Comparison of ENCODE assay signal across 8 cellular contexts in genomic region chr11:74929431-74930363, GRCh38. TPM values are rescaled to one million over a fixed set of nuclear protein-coding genes. Genes with fewer than 3 reads are reported as not detected.
DNase-seq lines count a peak whose midpoint lies in the region; ATAC-seq and TF ChIP-seq lines count a peak whose summit lies in the region.

No MANE protein-coding gene starts in this region.

- H3K9ac ChIP-seq in MM.1S (ENCODE audit: low read length): no peak overlapping the region; the same call in 1 of the 2 replicates

- peaks cover 14% of the 10 kb centered on the region for H3K36me3 Mint-ChIP-seq in activated T-helper 2 cell treated with anti-CD3 and anti-CD28 coated beads, Interferon-gamma antibody, Interleukin-2, Interleukin-4, amounts not matched to agents 10 μg/mL and 5 μg/mL and 100 μg/mL, durations not matched to agents 14 hours and 24 hours and 36 hours (ENCODE audit: low read depth)

- H3K36me3 ChIP-seq in MM.1S (replicated peaks; ENCODE audit: insufficient read depth, low read length) (no peaks in the 10 kb centered on the region), transverse colon (no peaks in the 10 kb centered on the region)

- H3K79me2 ChIP-seq in MM.1S (ENCODE audit: low read length): 0 out of 2 replicates have a peak, but pooled peaks cover 2% of the 10 kb centered on the region

- TF ChIP-seq EP300 in transverse colon (IDR thresholded peaks at IDR 0.05; ENCODE audit: low read depth): no peak

- no peaks in the 10 kb centered on the region; the same call in 1 of the 2 replicates for H3F3A ChIP-seq in MM.1S (ENCODE audit: insufficient read depth, low read length)

- DNase-seq in C1 segment of cervical spinal cord (lab: John Stamatoyannopoulos, UW): peak in 12 of 14 donors; percentile 2 to 50 (median 19)
- peak; percentile 92 for DNase-seq in MM.1S
- peak; percentile 88 for DNase-seq in RPMI8226
- peak; percentile 45 for DNase-seq in activated T-helper 2 cell treated with anti-CD3 and anti-CD28 coated beads, Interferon-gamma antibody, Interleukin-2, Interleukin-4, amounts not matched to agents 10 μg/mL and 5 μg/mL and 100 μg/mL, durations not matched to agents 14 hours and 24 hours and 36 hours (ENCODE audit: low spot score)
- peak; percentile 63 to 83 for DNase-seq in foreskin keratinocyte
- DNase-seq in omental fat pad (ENCODE audit: low spot score): peak; percentile 70
- DNase-seq in transverse colon: peak; percentile 67

- H3K4me1 Mint-ChIP-seq in activated T-helper 2 cell treated with anti-CD3 and anti-CD28 coated beads, Interferon-gamma antibody, Interleukin-2, Interleukin-4, amounts not matched to agents 10 μg/mL and 5 μg/mL and 100 μg/mL, durations not matched to agents 14 hours and 24 hours and 36 hours (ENCODE audit: low read depth): peaks cover 39% of the 10 kb centered on the region

- H3K4me1 ChIP-seq in MM.1S (ENCODE audit: low read length) (peaks cover 13% of the 10 kb centered on the region), foreskin keratinocyte (peaks cover 17% of the 10 kb centered on the region), transverse colon (no peaks in the 10 kb centered on the region)

- no peaks in the 10 kb centered on the region for H3K9me2 ChIP-seq in MM.1S (replicated peaks; ENCODE audit: insufficient read depth, low read length)

- in situ Hi-C loops in transverse colon (cut with MboI; ENCODE audit: low pct_ligation_motif_present in 1 of 4, low pct_unique_long_range_greater_than_20kb in 1 of 4, low sequenced_read_pairs in 3 of 4): loop anchor here in 3 of 4 donors (10.0 to 25.0 kb wide), 2 partner anchors 95 to 308 kb away; partner anchors contain the start of gene TPBGL (in 3 of the 3)

- TF ChIP-seq CTCF in MM.1S (IDR thresholded peaks at IDR 0.05; ENCODE audit: low read length) (peak; percentile 95), foreskin keratinocyte (conservative IDR thresholded peaks at IDR 0.05) (peak; percentile 93), omental fat pad (IDR thresholded peaks at IDR 0.05) (peak in 2 of 3 donors; percentile 55 to 60), transverse colon (IDR thresholded peaks at IDR 0.05) (peak; percentile 82 to 86 (median 85))

- no peaks in the 10 kb centered on the region for H3K27me3 ChIP-seq in MM.1S (replicated peaks; ENCODE audit: insufficient read depth, low read length)
- no peaks in the 10 kb centered on the region for H3K27me3 ChIP-seq in foreskin keratinocyte
- no peaks in the 10 kb centered on the region for H3K27me3 ChIP-seq in transverse colon

- H3K27ac Mint-ChIP-seq in activated T-helper 2 cell treated with anti-CD3 and anti-CD28 coated beads, Interferon-gamma antibody, Interleukin-2, Interleukin-4, amounts not matched to agents 10 μg/mL and 5 μg/mL and 100 μg/mL, durations not matched to agents 14 hours and 24 hours and 36 hours: no peak overlapping the region

- intact Hi-C loops in activated T-helper 2 cell treated with anti-CD3 and anti-CD28 coated beads, Interferon-gamma antibody, Interleukin-2, Interleukin-4, amounts not matched to agents 10 μg/mL and 5 μg/mL and 100 μg/mL, durations not matched to agents 14 hours and 24 hours and 36 hours (cut with micrococcal nuclease): loop anchor here (1.0 to 5.0 kb wide), 5 partner anchors 59 to 313 kb away; partner anchors contain the start of genes NEU3 and TPBGL
- intact Hi-C loops in transverse colon (cut with DNase I; ENCODE audit: low total_unique reads): loop anchor here (5.0 to 10.0 kb wide), 2 partner anchors 95 to 318 kb away; no protein-coding TSS in a partner anchor

- H2AFZ ChIP-seq in MM.1S (ENCODE audit: low read length): no peak overlapping the region

- ATAC-seq in GM19452 (IDR thresholded peaks at IDR 0.05; ENCODE audit: unreplicated experiment): peak; percentile 78
- ATAC-seq in foreskin keratinocyte: peak; percentile 72
- peak; percentile 53 for ATAC-seq in omental fat pad (ENCODE audit: low FRiP score)

- H3K4me3 ChIP-seq in MM.1S (ENCODE audit: low read length) (no peak overlapping the region), transverse colon (no peak overlapping the region)

- no peaks in the 10 kb centered on the region for H4K20me1 ChIP-seq in MM.1S (ENCODE audit: insufficient read depth, low read length)

- 52 to 63% methylated on average over 7 to 8 of the region's 8 CpGs for WGBS in transverse colon (ENCODE audit: low coverage in 1 of 2), 2 donors

- H3K9me3 ChIP-seq in MM.1S (replicated peaks; ENCODE audit: insufficient read depth, low read length) (no peaks in the 10 kb centered on the region), transverse colon (no peaks in the 10 kb centered on the region)

- H3K27ac ChIP-seq in MM.1S (ENCODE audit: low read length) (peak overlapping the region; percentile 2; the same call in 1 of the 2 replicates), foreskin keratinocyte (no peak overlapping the region), transverse colon (no peak overlapping the region)

- H3K9me3 Mint-ChIP-seq in activated T-helper 2 cell treated with anti-CD3 and anti-CD28 coated beads, Interferon-gamma antibody, Interleukin-2, Interleukin-4, amounts not matched to agents 10 μg/mL and 5 μg/mL and 100 μg/mL, durations not matched to agents 14 hours and 24 hours and 36 hours: no peaks in the 10 kb centered on the region

- H3K27me3 Mint-ChIP-seq in activated T-helper 2 cell treated with anti-CD3 and anti-CD28 coated beads, Interferon-gamma antibody, Interleukin-2, Interleukin-4, amounts not matched to agents 10 μg/mL and 5 μg/mL and 100 μg/mL, durations not matched to agents 14 hours and 24 hours and 36 hours (ENCODE audit: low read depth): no peaks in the 10 kb centered on the region

- H3K4me3 Mint-ChIP-seq in activated T-helper 2 cell treated with anti-CD3 and anti-CD28 coated beads, Interferon-gamma antibody, Interleukin-2, Interleukin-4, amounts not matched to agents 10 μg/mL and 5 μg/mL and 100 μg/mL, durations not matched to agents 14 hours and 24 hours and 36 hours (ENCODE audit: low read depth): no peak overlapping the region

- no peak for TF ChIP-seq POLR2A in transverse colon (IDR thresholded peaks at IDR 0.05)

- no peak overlapping the region for H3K4me2 ChIP-seq in MM.1S (ENCODE audit: low read depth, low read length)

RNA-seq across cellular contexts. Expression of gene XRRA1, which starts 19.2 kb away (rescaled TPM):
- 9.9 and 10.7 TPM in 2 replicates for total RNA-seq in activated T-helper 2 cell treated with anti-CD3 and anti-CD28 coated beads, Interferon-gamma antibody, Interleukin-2, Interleukin-4, amounts not matched to agents 10 μg/mL and 5 μg/mL and 100 μg/mL, durations not matched to agents 14 hours and 24 hours and 36 hours
- total RNA-seq in foreskin keratinocyte: 12.3 and 16.3 TPM in 2 replicates
- 3.3 and 6.3 TPM in 2 replicates for polyA plus RNA-seq in foreskin keratinocyte
- total RNA-seq in omental fat pad: 10 to 100 TPM in 3 of 4 donors, 1 to 10 TPM in 1; 7.4 to 18.6 (median 14.5) TPM
- 10 to 100 TPM in 3 of 4 donors, 1 to 10 TPM in 1; 5.7 to 61.0 (median 17.2) TPM for total RNA-seq in transverse colon

RNA-seq across cellular contexts. Expression of gene SPCS2, which starts 19.4 kb away (rescaled TPM):
- 169 and 173 TPM in 2 replicates for total RNA-seq in activated T-helper 2 cell treated with anti-CD3 and anti-CD28 coated beads, Interferon-gamma antibody, Interleukin-2, Interleukin-4, amounts not matched to agents 10 μg/mL and 5 μg/mL and 100 μg/mL, durations not matched to agents 14 hours and 24 hours and 36 hours
- total RNA-seq in foreskin keratinocyte (81.9 and 85.4 TPM in 2 replicates), omental fat pad (100 to 1,000 TPM in 1 of 4 donors, 10 to 100 TPM in 3; 33.3 to 104 (median 47.0) TPM), transverse colon (10 to 100 TPM in 3 of 4 donors, 1 to 10 TPM in 1; 6.4 to 59.9 (median 21.0) TPM)
- polyA plus RNA-seq in foreskin keratinocyte: 211 and 216 TPM in 2 replicates

RNA-seq across cellular contexts. Expression of gene NEU3, which starts 59.0 kb away (rescaled TPM):
- 16.5 and 16.6 TPM in 2 replicates for total RNA-seq in activated T-helper 2 cell treated with anti-CD3 and anti-CD28 coated beads, Interferon-gamma antibody, Interleukin-2, Interleukin-4, amounts not matched to agents 10 μg/mL and 5 μg/mL and 100 μg/mL, durations not matched to agents 14 hours and 24 hours and 36 hours
- 6.9 and 7.4 TPM in 2 replicates for total RNA-seq in foreskin keratinocyte
- 1.8 and 2.9 TPM in 2 replicates for polyA plus RNA-seq in foreskin keratinocyte
- total RNA-seq in omental fat pad: 1 to 10 TPM; 4.6 to 9.6 (median 6.2) TPM
- total RNA-seq in transverse colon: 10 to 100 TPM in 1 of 4 donors, 1 to 10 TPM in 3; 2.6 to 11.7 (median 3.9) TPM

Comparison
In these comparisons a context has a peak if more than half of its experiments do, and no peak if none do; other contexts are left out.
1. DNase-seq: peak in every context shown above with its lines; median percentile 92 in MM.1S; 88 in RPMI8226; 73 in foreskin keratinocyte; 70 in omental fat pad; 67 in transverse colon; 45 in activated T-helper 2 cell treated with anti-CD3 and anti-CD28 coated beads, Interferon-gamma antibody, Interleukin-2, Interleukin-4, amounts not matched to agents 10 μg/mL and 5 μg/mL and 100 μg/mL, durations not matched to agents 14 hours and 24 hours and 36 hours; 19 in C1 segment of cervical spinal cord.